Comparison of ENCODE assay signal across 22 cellular contexts in the genomic region with DNA sequence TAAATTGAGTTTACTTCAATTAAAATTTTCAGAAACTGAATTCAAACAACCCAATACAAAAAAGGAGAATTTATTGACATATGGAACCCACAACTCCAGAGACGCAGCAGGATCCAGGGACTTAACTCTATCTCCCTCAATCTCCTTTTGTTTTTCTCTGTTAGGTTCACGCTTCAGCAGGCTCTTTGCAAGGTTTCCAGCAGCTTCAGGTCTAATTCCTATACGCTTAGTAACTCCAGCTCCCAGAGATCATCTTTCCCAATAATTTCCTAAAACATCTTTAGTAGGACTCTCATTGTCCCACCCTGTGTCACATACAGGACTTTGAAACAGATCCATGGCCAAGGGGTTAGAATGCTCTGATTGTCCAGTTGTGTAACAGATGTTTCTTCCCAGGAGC.
DNase-seq lines count a peak whose midpoint lies in the region; ATAC-seq, FAIRE-seq and TF ChIP-seq lines count a peak whose summit lies in the region.
"Had no signal": no experiment of that assay in that cellular context is flagged by ENCODE, and none has a peak within 500 bp of the region (broad histone marks: within the 10 kb centered on the region; RNA-seq: fewer than 3 reads in every experiment).

No MANE protein-coding gene starts in this region.

- H3K36me3 ChIP-seq in astrocyte (ENCODE audit: insufficient read depth, low read length) (no peaks in the 10 kb centered on the region), PC-9 (ENCODE audit: low read depth) (no peaks in the 10 kb centered on the region)

- FAIRE-seq in astrocyte (lab: Jason Lieb, UNC) = no peak
- FAIRE-seq: GM12891, GM18507 had no signal

- peaks cover 27% of the 10 kb centered on the region for H3K4me1 Mint-ChIP-seq in astrocyte (ENCODE audit: low read depth, unreplicated experiment)
- no peaks in the 10 kb centered on the region for H3K4me1 Mint-ChIP-seq in HFFc6 (ENCODE audit: low read depth)
- H3K4me1 Mint-ChIP-seq in stimulated activated naive CD8-positive, alpha-beta T cell treated with anti-CD3 and anti-CD28 coated beads, Interleukin-15, amount 100 ng/mL, for 72 hours = no peaks in the 10 kb centered on the region

- H3K4me1 ChIP-seq in astrocyte (ENCODE audit: insufficient read depth, low read length) (no peaks in the 10 kb centered on the region), PC-9 (replicated peaks; ENCODE audit: insufficient read depth) (no peaks in the 10 kb centered on the region)

- H2AFZ ChIP-seq in astrocyte (ENCODE audit: low read depth, low read length) = no peak overlapping the region
- H2AFZ ChIP-seq in PC-9 = no peak overlapping the region
- H2AFZ ChIP-seq: GM23338 had no signal

- POLR2A ChIA-PET in PC-9 (lab: Charles Lee; ENCODE audit: unreplicated experiment) = no interaction called here

- peaks cover 2% of the 10 kb centered on the region for H3K27me3 Mint-ChIP-seq in astrocyte (ENCODE audit: low read depth, unreplicated experiment)
- no peaks in the 10 kb centered on the region; the same call in 1 of the 2 replicates for H3K27me3 Mint-ChIP-seq in HFFc6 (ENCODE audit: insufficient read depth)
- no peaks in the 10 kb centered on the region for H3K27me3 Mint-ChIP-seq in stimulated activated naive CD8-positive, alpha-beta T cell treated with anti-CD3 and anti-CD28 coated beads, Interleukin-15, amount 100 ng/mL, for 72 hours

- H3K4me3 ChIP-seq in astrocyte (ENCODE audit: insufficient read depth, low read depth, low read length) (no peak overlapping the region), PC-9 (no peak overlapping the region)
- H3K4me3 ChIP-seq: GM23338 had no signal

- H3K9me2 ChIP-seq in PC-9 (ENCODE audit: insufficient read depth) = no peaks in the 10 kb centered on the region

- H3K27me3 ChIP-seq in astrocyte (ENCODE audit: insufficient read depth, low read length) = peaks cover 2% of the 10 kb centered on the region
- H3K27me3 ChIP-seq in PC-9 (ENCODE audit: insufficient read depth, low read depth) = no peaks in the 10 kb centered on the region

- H4K20me1 ChIP-seq in astrocyte (ENCODE audit: insufficient read depth, low read length) = no peaks in the 10 kb centered on the region
- no peaks in the 10 kb centered on the region for H4K20me1 ChIP-seq in PC-9 (ENCODE audit: insufficient read depth)

- TF ChIP-seq CTCF in astrocyte (IDR thresholded peaks at IDR 0.05; ENCODE audit: insufficient read depth, low read depth, low read length) = no peak
- TF ChIP-seq CTCF in HFFc6 (IDR thresholded peaks at IDR 0.05) = no peak
- TF ChIP-seq CTCF in PC-9 (conservative IDR thresholded peaks at IDR 0.05) = no peak

- H3K4me3 Mint-ChIP-seq in astrocyte (ENCODE audit: unreplicated experiment) (no peak overlapping the region), HFFc6 (no peak overlapping the region)
- no peak overlapping the region for H3K4me3 Mint-ChIP-seq in stimulated activated naive CD8-positive, alpha-beta T cell treated with anti-CD3 and anti-CD28 coated beads, Interleukin-15, amount 100 ng/mL, for 72 hours
- H3K4me3 Mint-ChIP-seq: GM23338 had no signal

- H3K36me3 Mint-ChIP-seq in astrocyte (ENCODE audit: low read depth, unreplicated experiment) (no peaks in the 10 kb centered on the region), HFFc6 (ENCODE audit: low read depth) (no peaks in the 10 kb centered on the region)

- CTCF ChIA-PET in PC-9 (lab: Charles Lee) = no interaction called here

- H3K27ac Mint-ChIP-seq in astrocyte (ENCODE audit: unreplicated experiment) (peak overlapping the region; percentile 67), HFFc6 (no peak overlapping the region)
- no peak overlapping the region for H3K27ac Mint-ChIP-seq in stimulated activated naive CD8-positive, alpha-beta T cell treated with anti-CD3 and anti-CD28 coated beads, Interleukin-15, amount 100 ng/mL, for 72 hours
- H3K27ac Mint-ChIP-seq: GM23338 had no signal

- H3K9ac ChIP-seq in astrocyte (ENCODE audit: low read length) = no peak overlapping the region

- no peak overlapping the region for H3K4me2 ChIP-seq in astrocyte (ENCODE audit: low read length)
- no peak overlapping the region for H3K4me2 ChIP-seq in PC-9
- H3K4me2 ChIP-seq: GM23338 had no signal

- BruUV-seq in PC-9 (replicated peaks; lab: Mats Ljungman, UMichigan) = no TSS peak

- intact Hi-C loops in PC-9 (cut with micrococcal nuclease; ENCODE audit: unreplicated experiment) = no loop called here

- DNase-seq in COR-L47 (lab: John Stamatoyannopoulos, UW) (peak; percentile 23), NCI-H146 (lab: John Stamatoyannopoulos, UW) (peak; percentile 83), astrocyte (ENCODE audit: low read depth) (no peak), left kidney (ENCODE audit: low read depth, low spot score) (peak; percentile 66), HFFc6 (no peak), PC-9 (no peak)
- no peak for DNase-seq in stimulated activated naive CD8-positive, alpha-beta T cell treated with anti-CD3 and anti-CD28 coated beads, Interleukin-15, amount 100 ng/mL, for 72 hours
- DNase-seq: C1 segment of cervical spinal cord; DMS 273 treated with DMSO at 0.1 percent for 48 hours; GDM1; KG1; NCI-H1694; NCI-H524; NK-92 treated with Interleukin-12 subunit alpha and Interleukin-12 subunit beta, amount 100 ng/mL, for 24 hours; OCI-M1; RPMI8226; SIG-M5 had no signal

- H3K9me3 ChIP-seq in astrocyte (ENCODE audit: insufficient read depth, low read depth, low read length) (no peaks in the 10 kb centered on the region), PC-9 (ENCODE audit: insufficient read depth, low read depth) (no peaks in the 10 kb centered on the region)

- peaks cover 6% of the 10 kb centered on the region for H3K9me3 Mint-ChIP-seq in astrocyte (ENCODE audit: unreplicated experiment)
- H3K9me3 Mint-ChIP-seq in HFFc6 = peaks cover 57% of the 10 kb centered on the region
- peaks cover 5 to 14% of the 10 kb centered on the region in 2 donors for H3K9me3 Mint-ChIP-seq in stimulated activated naive CD8-positive, alpha-beta T cell treated with anti-CD3 and anti-CD28 coated beads, Interleukin-15, amount 100 ng/mL, for 72 hours
- H3K9me3 Mint-ChIP-seq: GM23338 had no signal

- H3K27ac ChIP-seq in astrocyte (ENCODE audit: low read depth, low read length) = no peak overlapping the region
- H3K27ac ChIP-seq in PC-9 = no peak overlapping the region

- ATAC-seq in stimulated activated naive CD8-positive, alpha-beta T cell treated with anti-CD3 and anti-CD28 coated beads, Interleukin-15, amount 100 ng/mL, for 72 hours = no peak
- ATAC-seq in HG03108 (IDR thresholded peaks at IDR 0.05; ENCODE audit: unreplicated experiment) = no peak
- ATAC-seq: GM23338, HCT116 had no signal

- H3F3A ChIP-seq in PC-9 (ENCODE audit: insufficient read depth, low read depth) = no peaks in the 10 kb centered on the region

- H3K79me2 ChIP-seq in astrocyte (ENCODE audit: insufficient read depth, low read length) = no peaks in the 10 kb centered on the region
- no peaks in the 10 kb centered on the region for H3K79me2 ChIP-seq in PC-9 (ENCODE audit: low read depth)

Comparison
In these comparisons a context has a peak if more than half of its experiments do, and no peak if none do; other contexts are left out.
1. DNase-seq: peak in COR-L47 (single experiment), NCI-H146 (single experiment) and left kidney (single experiment); none in astrocyte (single experiment), HFFc6 (single experiment), stimulated activated naive CD8-positive, alpha-beta T cell treated with anti-CD3 and anti-CD28 coated beads, Interleukin-15, amount 100 ng/mL, for 72 hours (0 of 2) and PC-9 (0 of 2).